Comparison of ENCODE assay signal across 18 cellular contexts in genomic region chr2:85095094-85095493, GRCh38. TPM values are rescaled to one million over a fixed set of nuclear protein-coding genes. Genes with fewer than 3 reads are reported as not detected.
"Had no signal": no experiment of that assay in that cellular context is flagged by ENCODE, and none has a peak within 500 bp of the region (broad histone marks: within the 10 kb centered on the region; RNA-seq: fewer than 3 reads in every experiment).

No MANE protein-coding gene starts in this region.

- H3K79me2 ChIP-seq: parathyroid adenoma had no signal

- H3K4me3 ChIP-seq: cardiac muscle cell, colonic mucosa, lung, uterus had no signal

- H3K9me3 ChIP-seq: colonic mucosa, uterus had no signal

- H3K4me1 Mint-ChIP-seq: activated naive CD8-positive, alpha-beta T cell treated with anti-CD3 and anti-CD28 coated beads for 36 hours; naive thymus-derived CD4-positive, alpha-beta T cell; stimulated activated naive CD8-positive, alpha-beta T cell treated with anti-CD3 and anti-CD28 coated beads, Interleukin-15, amount 100 ng/mL, for 72 hours had no signal

- DNase-seq: activated CD4-positive, alpha-beta memory T cell treated with anti-CD3 and anti-CD28 coated beads for 36 hours; activated gamma-delta T cell; activated naive CD8-positive, alpha-beta T cell treated with anti-CD3 and anti-CD28 coated beads for 36 hours; activated T-cell treated with anti-CD3 and anti-CD28 coated beads, Interleukin-2, amount 50 U/mL, for 48 hours; aorta; colonic mucosa; effector CD4-positive, alpha-beta T cell; left cardiac atrium; naive thymus-derived CD4-positive, alpha-beta T cell; stimulated activated CD4-positive, alpha-beta T cell treated with anti-CD3 and anti-CD28 coated beads, Interleukin-4, amount 100 ng/mL, for 4 hours; stimulated activated naive CD8-positive, alpha-beta T cell treated with anti-CD3 and anti-CD28 coated beads, Interleukin-15, amount 100 ng/mL, for 72 hours; uterus had no signal

- ATAC-seq: left cardiac atrium; naive thymus-derived CD4-positive, alpha-beta T cell; stimulated activated naive CD8-positive, alpha-beta T cell treated with anti-CD3 and anti-CD28 coated beads, Interleukin-15, amount 100 ng/mL, for 72 hours had no signal

- FAIRE-seq: endothelial cell of umbilical vein had no signal

- H3K36me3 Mint-ChIP-seq: activated CD4-positive, alpha-beta memory T cell treated with anti-CD3 and anti-CD28 coated beads for 36 hours; activated naive CD8-positive, alpha-beta T cell treated with anti-CD3 and anti-CD28 coated beads for 36 hours; naive thymus-derived CD4-positive, alpha-beta T cell had no signal

- H3K27ac Mint-ChIP-seq: activated CD4-positive, alpha-beta memory T cell treated with anti-CD3 and anti-CD28 coated beads for 36 hours; activated naive CD8-positive, alpha-beta T cell treated with anti-CD3 and anti-CD28 coated beads for 36 hours; naive thymus-derived CD4-positive, alpha-beta T cell; stimulated activated naive CD8-positive, alpha-beta T cell treated with anti-CD3 and anti-CD28 coated beads, Interleukin-15, amount 100 ng/mL, for 72 hours had no signal

- H3K4me1 ChIP-seq: colonic mucosa, parathyroid adenoma, uterus had no signal

- H3K36me3 ChIP-seq: cardiac muscle cell, colonic mucosa, uterus had no signal

- H2AFZ ChIP-seq: parathyroid adenoma had no signal

- H3K9ac ChIP-seq: parathyroid adenoma had no signal

- H3K27ac ChIP-seq: cardiac muscle cell, colonic mucosa, parathyroid adenoma, uterus, VCaP had no signal

- H3K27me3 ChIP-seq: cardiac muscle cell, colonic mucosa, uterus had no signal

- H3K9me3 Mint-ChIP-seq: activated CD4-positive, alpha-beta memory T cell treated with anti-CD3 and anti-CD28 coated beads for 36 hours; activated naive CD8-positive, alpha-beta T cell treated with anti-CD3 and anti-CD28 coated beads for 36 hours; stimulated activated naive CD8-positive, alpha-beta T cell treated with anti-CD3 and anti-CD28 coated beads, Interleukin-15, amount 100 ng/mL, for 72 hours had no signal

- H3K4me3 Mint-ChIP-seq: activated CD4-positive, alpha-beta memory T cell treated with anti-CD3 and anti-CD28 coated beads for 36 hours; activated naive CD8-positive, alpha-beta T cell treated with anti-CD3 and anti-CD28 coated beads for 36 hours; naive thymus-derived CD4-positive, alpha-beta T cell; stimulated activated naive CD8-positive, alpha-beta T cell treated with anti-CD3 and anti-CD28 coated beads, Interleukin-15, amount 100 ng/mL, for 72 hours had no signal

RNA-seq across cellular contexts. Expression of gene TCF7L1, which starts 38.1 kb away (rescaled TPM):
- total RNA-seq: mononuclear cell had no signal
